In the genomic region with DNA sequence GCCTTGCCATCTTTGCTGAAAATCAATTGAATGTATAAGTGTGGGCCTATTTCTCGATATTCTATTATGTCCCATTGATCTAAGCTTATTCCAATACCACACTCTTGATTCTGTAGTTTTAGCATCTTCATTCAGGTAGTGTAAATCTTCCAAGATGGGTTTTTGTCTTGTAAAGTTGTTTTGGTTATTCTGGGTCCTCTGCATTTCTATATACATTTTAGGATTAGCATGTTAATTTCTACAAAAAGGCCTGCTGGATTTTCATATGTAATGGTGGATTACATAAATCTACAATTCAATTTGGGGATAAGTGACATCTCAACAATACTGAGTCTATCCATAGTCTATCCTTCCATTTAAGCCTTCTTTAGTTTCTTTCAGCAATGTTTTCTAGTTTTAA, we compare ENCODE assay signal across 1 cellular context.
TF ChIP-seq lines count a peak whose summit lies in the region.

No MANE protein-coding gene starts in this region.

TF ChIP-seq in GM23338, 12 proteins besides CTCF, POLR2A, EP300 and RAD21 (continued from another document):
- TF ChIP-seq, protein P1, sequence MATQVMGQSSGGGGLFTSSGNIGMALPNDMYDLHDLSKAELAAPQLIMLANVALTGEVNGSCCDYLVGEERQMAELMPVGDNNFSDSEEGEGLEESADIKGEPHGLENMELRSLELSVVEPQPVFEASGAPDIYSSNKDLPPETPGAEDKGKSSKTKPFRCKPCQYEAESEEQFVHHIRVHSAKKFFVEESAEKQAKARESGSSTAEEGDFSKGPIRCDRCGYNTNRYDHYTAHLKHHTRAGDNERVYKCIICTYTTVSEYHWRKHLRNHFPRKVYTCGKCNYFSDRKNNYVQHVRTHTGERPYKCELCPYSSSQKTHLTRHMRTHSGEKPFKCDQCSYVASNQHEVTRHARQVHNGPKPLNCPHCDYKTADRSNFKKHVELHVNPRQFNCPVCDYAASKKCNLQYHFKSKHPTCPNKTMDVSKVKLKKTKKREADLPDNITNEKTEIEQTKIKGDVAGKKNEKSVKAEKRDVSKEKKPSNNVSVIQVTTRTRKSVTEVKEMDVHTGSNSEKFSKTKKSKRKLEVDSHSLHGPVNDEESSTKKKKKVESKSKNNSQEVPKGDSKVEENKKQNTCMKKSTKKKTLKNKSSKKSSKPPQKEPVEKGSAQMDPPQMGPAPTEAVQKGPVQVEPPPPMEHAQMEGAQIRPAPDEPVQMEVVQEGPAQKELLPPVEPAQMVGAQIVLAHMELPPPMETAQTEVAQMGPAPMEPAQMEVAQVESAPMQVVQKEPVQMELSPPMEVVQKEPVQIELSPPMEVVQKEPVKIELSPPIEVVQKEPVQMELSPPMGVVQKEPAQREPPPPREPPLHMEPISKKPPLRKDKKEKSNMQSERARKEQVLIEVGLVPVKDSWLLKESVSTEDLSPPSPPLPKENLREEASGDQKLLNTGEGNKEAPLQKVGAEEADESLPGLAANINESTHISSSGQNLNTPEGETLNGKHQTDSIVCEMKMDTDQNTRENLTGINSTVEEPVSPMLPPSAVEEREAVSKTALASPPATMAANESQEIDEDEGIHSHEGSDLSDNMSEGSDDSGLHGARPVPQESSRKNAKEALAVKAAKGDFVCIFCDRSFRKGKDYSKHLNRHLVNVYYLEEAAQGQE (IDR thresholded peaks at IDR 0.05; ENCODE audit: unreplicated experiment): no peak
- TF ChIP-seq ZNF462 (CRISPR knock-in tag; IDR thresholded peaks at IDR 0.05): no peak
- TF ChIP-seq CREB1 (CRISPR knock-in tag; IDR thresholded peaks at IDR 0.05; ENCODE audit: low read depth): no peak
- no peak for TF ChIP-seq EZH2 (IDR thresholded peaks at IDR 0.05; ENCODE audit: low read depth, unreplicated experiment)
- no peak for TF ChIP-seq NANOG (IDR thresholded peaks at IDR 0.05; ENCODE audit: borderline replicate concordance)
- TF ChIP-seq ZNF114 (CRISPR knock-in tag; IDR thresholded peaks at IDR 0.05): no peak
- no peak for TF ChIP-seq ZNF331 (CRISPR knock-in tag; IDR thresholded peaks at IDR 0.05; ENCODE audit: low read depth)
- TF ChIP-seq STAT1 (IDR thresholded peaks at IDR 0.05; ENCODE audit: unreplicated experiment): no peak
- TF ChIP-seq ETS1 (IDR thresholded peaks at IDR 0.05): no peak
